ENCODE assay signal across 13 cellular contexts in genomic region chr22:44362249-44363040, GRCh38. TPM values are rescaled to one million over a fixed set of nuclear protein-coding genes. Genes with fewer than 3 reads are reported as not detected.
DNase-seq lines count a peak whose midpoint lies in the region; ATAC-seq, FAIRE-seq and TF ChIP-seq lines count a peak whose summit lies in the region.
"Had no signal": no experiment of that assay in that cellular context is flagged by ENCODE, and none has a peak within 500 bp of the region (broad histone marks: within the 10 kb centered on the region; RNA-seq: fewer than 3 reads in every experiment).

No MANE protein-coding gene starts in this region.

- no peaks in the 10 kb centered on the region for H3K79me2 ChIP-seq in PC-3 (ENCODE audit: low read length)
- no peaks in the 10 kb centered on the region for H3K79me2 ChIP-seq in endothelial cell of umbilical vein (ENCODE audit: control insufficient read depth, insufficient read depth, low read length)
- no peaks in the 10 kb centered on the region for H3K79me2 ChIP-seq in keratinocyte (ENCODE audit: control insufficient read depth, insufficient read depth, low read length)

- ATAC-seq in PC-3 = no peak
- ATAC-seq in GM18505 (IDR thresholded peaks at IDR 0.05; ENCODE audit: unreplicated experiment) = no peak
- ATAC-seq in HG02840 (IDR thresholded peaks at IDR 0.05; ENCODE audit: low FRiP score, unreplicated experiment) = no peak
- ATAC-seq: GM12878 had no signal

- DNase-seq in PC-3 (peak; percentile 30), endothelial cell of umbilical vein (ENCODE audit: low read depth, low spot score) (no peak), keratinocyte (ENCODE audit: low read depth, low spot score) (no peak), NCI-H1930 (lab: John Stamatoyannopoulos, UW) (no peak), LoVo (ENCODE audit: low spot score) (no peak)
- DNase-seq: activated CD4-positive, alpha-beta T cell treated with anti-CD3 and anti-CD28 coated beads for 1 hour; activated naive CD8-positive, alpha-beta T cell treated with anti-CD3 and anti-CD28 coated beads, Interleukin-2, amount 10 ng/mL, durations not matched to agents 7 days and 5 days had no signal

- H3K4me2 ChIP-seq in PC-3 (ENCODE audit: low read length) = peak overlapping the region; percentile 85
- no peak overlapping the region for H3K4me2 ChIP-seq in endothelial cell of umbilical vein (ENCODE audit: insufficient read depth, low read length)
- no peak overlapping the region for H3K4me2 ChIP-seq in keratinocyte (ENCODE audit: control insufficient read depth, extremely low read depth, insufficient read depth, low read depth, low read length)

- H4K20me1 ChIP-seq in PC-3 (ENCODE audit: low read length) (no peaks in the 10 kb centered on the region), endothelial cell of umbilical vein (replicated peaks; ENCODE audit: control insufficient read depth, extremely low read depth, insufficient read depth, low read length) (no peaks in the 10 kb centered on the region), keratinocyte (ENCODE audit: control insufficient read depth, extremely low read depth, insufficient read depth, low read length) (no peaks in the 10 kb centered on the region)

- peaks cover 10% of the 10 kb centered on the region for H3F3A ChIP-seq in PC-3 (ENCODE audit: low read length, unreplicated experiment)

- CTCF ChIA-PET in PC-3 (lab: Charles Lee) = interaction anchor here (0.7 kb wide), 1 partner anchor 276 kb away, joined by 4 read pairs; no protein-coding TSS in a partner anchor
- CTCF ChIA-PET in endothelial cell of umbilical vein (lab: Charles Lee) = interaction anchor here (0.7 kb wide), 1 partner anchor 205 kb away, joined by 3 read pairs; no protein-coding TSS in a partner anchor

- TF ChIP-seq POLR2A in endothelial cell of umbilical vein (IDR thresholded peaks at IDR 0.05; ENCODE audit: low read depth, low read length) (no peak), GM18505 (IDR thresholded peaks at IDR 0.05; ENCODE audit: borderline replicate concordance, extremely low read depth, insufficient read depth, insufficient read length) (no peak)

- dilution Hi-C loops in endothelial cell of umbilical vein (cut with MboI; ENCODE audit: extremely low pct_ligation_motif_present, low sequenced_read_pairs) = no loop called here
- dilution Hi-C loops in keratinocyte (cut with MboI; ENCODE audit: extremely low pct_ligation_motif_present, low sequenced_read_pairs) = no loop called here

- intact Hi-C loops in PC-3 (cut with micrococcal nuclease) = no loop called here
- intact Hi-C loops in endothelial cell of umbilical vein (cut with micrococcal nuclease) = loop anchor here (10.0 kb wide), 1 partner anchor 262 kb away; no protein-coding TSS in a partner anchor

- TF ChIP-seq CTCF in PC-3 (conservative IDR thresholded peaks at IDR 0.05; ENCODE audit: low read depth, low read length) = no peak
- TF ChIP-seq CTCF in endothelial cell of umbilical vein (IDR thresholded peaks at IDR 0.05; ENCODE audit: extremely low read depth in 1 of 2, insufficient read depth in 1 of 2, low read depth in 1 of 2, low read length in 2 of 2) = no peak
- TF ChIP-seq CTCF in keratinocyte (optimal IDR thresholded peaks at IDR 0.05 in 1 of 3, IDR thresholded peaks at IDR 0.05 in 1 of 3, conservative IDR thresholded peaks at IDR 0.05 in 1 of 3; ENCODE audit: extremely low read depth in 1 of 3, insufficient read depth in 2 of 3, low read length in 3 of 3) = no peak

- FAIRE-seq in endothelial cell of umbilical vein (lab: Jason Lieb, UNC) (no peak), keratinocyte (lab: Jason Lieb, UNC) (no peak)
- FAIRE-seq: GM12878, pancreas had no signal

- H3K9ac ChIP-seq in PC-3 (ENCODE audit: low read length) (peak overlapping the region; percentile 90), endothelial cell of umbilical vein (replicated peaks; ENCODE audit: extremely low read depth, insufficient read depth, low read length) (no peak overlapping the region), keratinocyte (ENCODE audit: control insufficient read depth, extremely low read depth, insufficient read depth, low read length) (no peak overlapping the region), stomach smooth muscle (ENCODE audit: low read length in 2 of 2) (peak overlapping the region in 1 of 2 donors; percentile 39)

- H3K27ac ChIP-seq in PC-3 (ENCODE audit: low read length) (peak overlapping the region; percentile 100), endothelial cell of umbilical vein (ENCODE audit: insufficient read depth, low read depth, low read length) (peak overlapping the region; percentile 94), keratinocyte (ENCODE audit: control insufficient read depth, insufficient read depth, low read length) (peak overlapping the region; percentile 20), stomach smooth muscle (ENCODE audit: low read length) (peak overlapping the region; percentile 60)
- H3K27ac ChIP-seq: pancreas had no signal

- H3K4me3 ChIP-seq in PC-3 (ENCODE audit: low read length) (no peak overlapping the region), endothelial cell of umbilical vein (replicated peaks in 1 of 3; ENCODE audit: insufficient read depth in 1 of 3, low read depth in 1 of 3, low read length in 3 of 3) (no peak overlapping the region), keratinocyte (ENCODE audit: control insufficient read depth in 2 of 3, extremely low read depth in 1 of 3, insufficient read depth in 2 of 3, low read depth in 1 of 3, low read length in 3 of 3) (no peak overlapping the region), stomach smooth muscle (ENCODE audit: low read length in 2 of 2) (no peak overlapping the region)
- H3K4me3 ChIP-seq: GM12878, pancreas had no signal

- H2AFZ ChIP-seq in PC-3 (ENCODE audit: low read length) (no peak overlapping the region), endothelial cell of umbilical vein (ENCODE audit: low read depth, low read length) (no peak overlapping the region), keratinocyte (ENCODE audit: control insufficient read depth, low read length) (no peak overlapping the region)

- no peaks in the 10 kb centered on the region for H3K36me3 ChIP-seq in PC-3 (ENCODE audit: low read depth, low read length)
- H3K36me3 ChIP-seq in endothelial cell of umbilical vein (ENCODE audit: control insufficient read depth in 2 of 2, extremely low read depth in 1 of 2, insufficient read depth in 2 of 2, low read length in 2 of 2) = no peaks in the 10 kb centered on the region
- no peaks in the 10 kb centered on the region for H3K36me3 ChIP-seq in keratinocyte (ENCODE audit: control insufficient read depth in 2 of 2, extremely low read depth in 1 of 2, insufficient read depth in 2 of 2, low read length in 2 of 2)
- no peaks in the 10 kb centered on the region for H3K36me3 ChIP-seq in stomach smooth muscle (ENCODE audit: control insufficient read depth in 2 of 2, insufficient read depth in 2 of 2, low read length in 2 of 2)
- H3K36me3 ChIP-seq: pancreas had no signal

- BruUV-seq in PC-3 (replicated peaks; lab: Mats Ljungman, UMichigan) (no TSS peak), endothelial cell of umbilical vein (replicated peaks; lab: Mats Ljungman, UMichigan) (no TSS peak)

- peaks cover 48% of the 10 kb centered on the region for H3K4me1 ChIP-seq in PC-3 (ENCODE audit: insufficient read depth, low read length)
- H3K4me1 ChIP-seq in endothelial cell of umbilical vein (ENCODE audit: control insufficient read depth, extremely low read depth, insufficient read depth, low read length) = peaks cover 22% of the 10 kb centered on the region
- H3K4me1 ChIP-seq in keratinocyte (ENCODE audit: control insufficient read depth, extremely low read depth, insufficient read depth, low read length) = peaks cover 50% of the 10 kb centered on the region
- H3K4me1 ChIP-seq in stomach smooth muscle (ENCODE audit: control insufficient read depth, insufficient read depth, low read length) = peaks cover 63% of the 10 kb centered on the region
- H3K4me1 ChIP-seq: pancreas had no signal

- no peaks in the 10 kb centered on the region for H3K9me1 ChIP-seq in endothelial cell of umbilical vein (replicated peaks; ENCODE audit: control insufficient read depth, extremely low read depth, insufficient read depth, low read length)
- H3K9me1 ChIP-seq in keratinocyte (ENCODE audit: control insufficient read depth, extremely low read depth, insufficient read depth, low read length) = no peaks in the 10 kb centered on the region

- no peaks in the 10 kb centered on the region for H3K9me3 ChIP-seq in PC-3 (ENCODE audit: low read length)
- H3K9me3 ChIP-seq in endothelial cell of umbilical vein (replicated peaks; ENCODE audit: control insufficient read depth, insufficient read depth, low read length) = no peaks in the 10 kb centered on the region
- no peaks in the 10 kb centered on the region for H3K9me3 ChIP-seq in keratinocyte (ENCODE audit: control insufficient read depth, low read depth, low read length)
- H3K9me3 ChIP-seq in stomach smooth muscle (ENCODE audit: control insufficient read depth in 2 of 2, low read length in 2 of 2) = no peaks in the 10 kb centered on the region
- H3K9me3 ChIP-seq: pancreas had no signal

- H3K27me3 ChIP-seq in PC-3 (ENCODE audit: low read length) = no peaks in the 10 kb centered on the region
- no peaks in the 10 kb centered on the region for H3K27me3 ChIP-seq in endothelial cell of umbilical vein (ENCODE audit: control insufficient read depth in 2 of 2, insufficient read depth in 2 of 2, low read length in 2 of 2)
- no peaks in the 10 kb centered on the region for H3K27me3 ChIP-seq in keratinocyte (ENCODE audit: control insufficient read depth, extremely low read depth, insufficient read depth, low read length)
- no peaks in the 10 kb centered on the region for H3K27me3 ChIP-seq in stomach smooth muscle (ENCODE audit: control insufficient read depth in 1 of 2, insufficient read depth in 2 of 2, low read length in 2 of 2)
- H3K27me3 ChIP-seq: pancreas had no signal

- H3K9me2 ChIP-seq in PC-3 (replicated peaks; ENCODE audit: low read length) = no peaks in the 10 kb centered on the region

- POLR2A ChIA-PET in PC-3 (lab: Charles Lee; ENCODE audit: unreplicated experiment) = no interaction called here
- POLR2A ChIA-PET in endothelial cell of umbilical vein (lab: Charles Lee) = no interaction called here

RNA-seq across cellular contexts. Expression of gene SHISAL1, which starts 49.7 kb away (rescaled TPM):
- total RNA-seq in PC-3 (2014; rRNA removed) (1.1 and 2.2 TPM in 2 replicates), endothelial cell of umbilical vein (0.07 and 0.09 TPM in 2 replicates)
- polyA plus RNA-seq in endothelial cell of umbilical vein (0.01 TPM in 1 of 2 replicates, not detected in the other), keratinocyte (0.18 to 1.5 TPM (median 0.24 TPM) in 3 replicates)
- polyA plus RNA-seq in endothelial cell of umbilical vein (2011; cell fraction: cytosol; rRNA removed) = 0.01 and 0.03 TPM in 2 replicates
- 0.03 TPM in 1 of 2 replicates, not detected in the other for polyA plus RNA-seq in endothelial cell of umbilical vein (2011; cell fraction: nucleus; rRNA removed)
- 0.05 and 0.12 TPM in 2 replicates for polyA plus RNA-seq in endothelial cell of umbilical vein (2012)
- polyA minus RNA-seq in endothelial cell of umbilical vein (not detected in 2 replicates), keratinocyte (0.29 to 2.3 TPM (median 0.30 TPM) in 3 replicates)
- 7.7 TPM for polyA minus RNA-seq in endothelial cell of umbilical vein (2011; cell fraction: cytosol; rRNA and poly(A)+ RNA removed)
- not detected in 2 replicates for polyA minus RNA-seq in endothelial cell of umbilical vein (2011; cell fraction: nucleus; rRNA and poly(A)+ RNA removed)
- 0.11 TPM for polyA plus RNA-seq in keratinocyte (2011; ENCODE audit: low read depth)
- polyA plus RNA-seq in keratinocyte (2011; cell fraction: cytosol; rRNA removed) = 0.36 and 0.40 TPM in 2 replicates
- 1.6 and 2.2 TPM in 2 replicates for polyA plus RNA-seq in keratinocyte (2011; cell fraction: nucleus; rRNA removed)
- 0.15 and 0.34 TPM in 2 replicates for polyA plus RNA-seq in keratinocyte (2012; ENCODE audit: low replicate concordance)
- 0.58 TPM for polyA minus RNA-seq in keratinocyte (2011; cell fraction: cytosol; rRNA and poly(A)+ RNA removed)
- 1.3 and 2.6 TPM in 2 replicates for polyA minus RNA-seq in keratinocyte (2011; cell fraction: nucleus; rRNA and poly(A)+ RNA removed)
- total RNA-seq: activated naive CD8-positive, alpha-beta T cell treated with anti-CD3 and anti-CD28 coated beads, Interleukin-2, amount 10 ng/mL, durations not matched to agents 7 days and 5 days; GM12878 had no signal
- polyA plus RNA-seq: CD14-positive monocyte, GM12878 had no signal

Comparison
In these comparisons a context has a peak if more than half of its experiments do, and no peak if none do; other contexts are left out.
1. H3K27ac ChIP-seq: peak in every context shown above with its lines; median percentile 100 in PC-3; 94 in endothelial cell of umbilical vein; 60 in stomach smooth muscle; 20 in keratinocyte.